Comparison of ENCODE assay signal across 22 cellular contexts in the genomic region with DNA sequence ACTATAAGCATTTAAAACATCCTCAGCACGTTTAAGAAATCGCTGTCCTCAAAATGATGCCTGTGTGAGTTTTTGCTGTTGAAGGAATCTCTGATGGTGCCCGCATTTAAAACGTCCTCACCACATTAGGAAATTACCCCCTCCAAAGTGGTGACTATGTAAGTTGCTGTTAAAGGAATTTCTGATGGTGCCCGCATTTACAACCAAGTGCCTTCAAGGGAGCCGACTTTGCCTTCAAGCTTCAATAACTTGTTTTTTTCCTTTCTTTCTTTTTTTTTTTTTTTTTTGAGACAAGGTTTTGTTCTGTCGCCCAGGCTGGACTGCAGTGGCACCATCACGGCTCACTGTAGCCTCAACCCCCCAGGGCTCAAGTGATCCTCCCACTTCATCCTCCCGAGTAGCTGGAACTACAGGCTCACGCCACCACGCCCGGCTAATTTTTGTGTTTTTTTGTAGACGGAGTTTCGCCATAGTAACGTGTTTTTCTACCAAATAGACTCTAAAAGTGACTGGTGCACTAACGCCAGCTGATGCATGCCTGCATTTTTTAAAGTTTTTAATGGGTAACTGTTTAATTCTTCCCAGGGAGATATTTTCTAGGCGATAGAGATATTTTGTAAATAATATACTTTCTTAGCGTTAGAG. TPM values are rescaled to one million over a fixed set of nuclear protein-coding genes. Genes with fewer than 3 reads are reported as not detected.
A peak's percentile ranks its signal among the peaks of the same experiment; 100 is the strongest.
DNase-seq lines count a peak whose midpoint lies in the region; ATAC-seq lines count a peak whose summit lies in the region.
"Had no signal": no experiment of that assay in that cellular context is flagged by ENCODE, and none has a peak within 500 bp of the region (broad histone marks: within the 10 kb centered on the region; RNA-seq: fewer than 3 reads in every experiment).

No MANE protein-coding gene starts in this region.

- H3K9me3 ChIP-seq in mesenchymal stem cell (ENCODE audit: control insufficient read depth, low read length) = no peaks in the 10 kb centered on the region
- H3K9me3 ChIP-seq: BE2C had no signal

- peak overlapping the region; percentile 84 for H3K27ac ChIP-seq in mesenchymal stem cell (ENCODE audit: low read length, poor library complexity, severe bottlenecking)

- H3K4me3 ChIP-seq in mesenchymal stem cell (ENCODE audit: insufficient read depth in 1 of 2, low read depth in 1 of 2, low read length in 2 of 2) = no peak overlapping the region
- H3K4me3 ChIP-seq: GM12878, GM23338 had no signal

- peak overlapping the region; percentile 89 for H2AK5ac ChIP-seq in mesenchymal stem cell (ENCODE audit: low read length, severe bottlenecking)

- H3K9ac ChIP-seq in mesenchymal stem cell (ENCODE audit: low read length) = no peak overlapping the region

- no peak for DNase-seq in mesenchymal stem cell
- DNase-seq in posterior vena cava (ENCODE audit: low spot score) = peak; percentile 15
- no peak for DNase-seq in NCI-H526 (lab: John Stamatoyannopoulos, UW)
- no peak for DNase-seq in SW480 (ENCODE audit: low spot score)
- DNase-seq: ACHN; BE2C; C1 segment of cervical spinal cord; CD4-positive, CD25-positive, alpha-beta regulatory T cell; CD8-positive, alpha-beta memory T cell; COR-L47; DMS 273 treated with DMSO at 0.1 percent for 48 hours; DMS53; DND-41; EL; HCEC 1CT had no signal

- H3K4ac ChIP-seq in mesenchymal stem cell (ENCODE audit: low read depth in 1 of 2, low read length in 2 of 2) = no peak overlapping the region

- no peaks in the 10 kb centered on the region for H3K79me1 ChIP-seq in mesenchymal stem cell (replicated peaks; ENCODE audit: low read length, poor library complexity, severe bottlenecking)

- H3K9me3 Mint-ChIP-seq in activated T-helper 17 cell treated with anti-CD3 and anti-CD28 coated beads, Interleukin-2, amount 50 U/mL, for 72 hours = no peaks in the 10 kb centered on the region
- H3K9me3 Mint-ChIP-seq: CD8-positive, alpha-beta memory T cell; GM23338 had no signal

- no peak overlapping the region for H4K8ac ChIP-seq in mesenchymal stem cell (ENCODE audit: low read length)

- peaks cover 5% of the 10 kb centered on the region for H3K27me3 Mint-ChIP-seq in activated T-helper 17 cell treated with anti-CD3 and anti-CD28 coated beads, Interleukin-2, amount 50 U/mL, for 72 hours
- H3K27me3 Mint-ChIP-seq: CD4-positive, CD25-positive, alpha-beta regulatory T cell had no signal

- no peaks in the 10 kb centered on the region for H3K27me3 ChIP-seq in mesenchymal stem cell (ENCODE audit: control insufficient read depth in 1 of 2, insufficient read depth in 1 of 2, low read length in 2 of 2)
- H3K27me3 ChIP-seq: BE2C had no signal

- no peak overlapping the region for H2BK15ac ChIP-seq in mesenchymal stem cell (ENCODE audit: low read depth, poor library complexity, severe bottlenecking)

- peaks cover 10% of the 10 kb centered on the region for H3K4me1 ChIP-seq in mesenchymal stem cell (ENCODE audit: control insufficient read depth, insufficient read depth, low read depth, low read length)
- H3K4me1 ChIP-seq: BE2C had no signal

- no peak overlapping the region for H3K23ac ChIP-seq in mesenchymal stem cell (ENCODE audit: low read length in 2 of 2)

- no peak overlapping the region for H2BK120ac ChIP-seq in mesenchymal stem cell (ENCODE audit: low read depth, low read length)

- H3K4me3 Mint-ChIP-seq in activated T-helper 17 cell treated with anti-CD3 and anti-CD28 coated beads, Interleukin-2, amount 50 U/mL, for 72 hours = no peak overlapping the region
- H3K4me3 Mint-ChIP-seq: CD4-positive, CD25-positive, alpha-beta regulatory T cell; CD8-positive, alpha-beta memory T cell; GM23338; IgD-negative memory B cell had no signal

- intact Hi-C loops in posterior vena cava (cut with DNase I) = no loop called here

- H3K4me1 Mint-ChIP-seq in activated T-helper 17 cell treated with anti-CD3 and anti-CD28 coated beads, Interleukin-2, amount 50 U/mL, for 72 hours = peaks cover 3% of the 10 kb centered on the region
- H3K4me1 Mint-ChIP-seq: IgD-negative memory B cell had no signal

- H2BK12ac ChIP-seq in mesenchymal stem cell (ENCODE audit: low read length in 2 of 2) = no peak overlapping the region

- no peak overlapping the region for H4K91ac ChIP-seq in mesenchymal stem cell (ENCODE audit: low read length)

- WGBS in mesenchymal stem cell = 92% methylated on average over 18 of the region's 18 CpGs

- no peaks in the 10 kb centered on the region for H3K36me3 Mint-ChIP-seq in activated T-helper 17 cell treated with anti-CD3 and anti-CD28 coated beads, Interleukin-2, amount 50 U/mL, for 72 hours (ENCODE audit: low read depth)
- H3K36me3 Mint-ChIP-seq: CD8-positive, alpha-beta memory T cell; IgD-negative memory B cell had no signal

- H3K36me3 ChIP-seq in mesenchymal stem cell (ENCODE audit: control insufficient read depth in 1 of 2, insufficient read depth in 2 of 2, low read depth in 1 of 2, low read length in 2 of 2) = no peaks in the 10 kb centered on the region
- H3K36me3 ChIP-seq: BE2C had no signal

- no peak for ATAC-seq in activated T-helper 17 cell treated with anti-CD3 and anti-CD28 coated beads, Interleukin-2, amount 50 U/mL, for 72 hours (replicated peaks)
- no peak for ATAC-seq in GM21825 (IDR thresholded peaks at IDR 0.05; ENCODE audit: unreplicated experiment)
- ATAC-seq in HG02852 (IDR thresholded peaks at IDR 0.05; ENCODE audit: unreplicated experiment) = no peak
- ATAC-seq: GM12878, GM23338, HepG2 had no signal

- peak overlapping the region; percentile 58 for H2BK5ac ChIP-seq in mesenchymal stem cell (ENCODE audit: low read depth, low read length, poor library complexity, severe bottlenecking)

- no peak overlapping the region for H3K18ac ChIP-seq in mesenchymal stem cell (ENCODE audit: low read depth in 1 of 2, low read length in 2 of 2)

- H3K14ac ChIP-seq in mesenchymal stem cell (ENCODE audit: low read length in 2 of 2) = no peak overlapping the region

- no peak overlapping the region for H3K4me2 ChIP-seq in mesenchymal stem cell (ENCODE audit: low read length, poor library complexity, severe bottlenecking)
- H3K4me2 ChIP-seq: GM23338 had no signal

- no peak overlapping the region for H2AFZ ChIP-seq in mesenchymal stem cell (ENCODE audit: low read depth, low read length)

- peak overlapping the region; percentile 20 for H3K27ac Mint-ChIP-seq in activated T-helper 17 cell treated with anti-CD3 and anti-CD28 coated beads, Interleukin-2, amount 50 U/mL, for 72 hours
- H3K27ac Mint-ChIP-seq: GM23338 had no signal

RNA-seq across cellular contexts. Expression of a gene that starts 19.0 kb away (rescaled TPM):
- 10 to 100 TPM in 1 of 2 donors, 1 to 10 TPM in 1; 8.9 to 20.2 TPM for total RNA-seq in activated T-helper 17 cell treated with anti-CD3 and anti-CD28 coated beads, Interleukin-2, amount 50 U/mL, for 72 hours
- 3.8 TPM for polyA plus RNA-seq in mesenchymal stem cell (2013, experiment 1 of 2)
- polyA plus RNA-seq in mesenchymal stem cell (2013, experiment 2 of 2) = 4.3 TPM
- 10 to 100 TPM; 13.8 TPM for total RNA-seq in posterior vena cava
